Comparison of ENCODE assay signal across 22 cellular contexts in genomic region chr9:88090151-88090581, GRCh38. TPM values are rescaled to one million over a fixed set of nuclear protein-coding genes. Genes with fewer than 3 reads are reported as not detected.
DNase-seq lines count a peak whose midpoint lies in the region; ATAC-seq, FAIRE-seq and TF ChIP-seq lines count a peak whose summit lies in the region.
"Had no signal": no experiment of that assay in that cellular context is flagged by ENCODE, and none has a peak within 500 bp of the region (broad histone marks: within the 10 kb centered on the region; RNA-seq: fewer than 3 reads in every experiment).

No MANE protein-coding gene starts in this region.

- no peak for FAIRE-seq in kidney (lab: Jason Lieb, UNC)
- FAIRE-seq: keratinocyte had no signal

- H3K4me1 ChIP-seq in body of pancreas (peaks cover 19% of the 10 kb centered on the region), right cardiac atrium (ENCODE audit: control insufficient read depth, insufficient read depth, low read length) (peaks cover 7% of the 10 kb centered on the region), ovary (ENCODE audit: insufficient read depth) (peaks cover 9% of the 10 kb centered on the region), kidney (ENCODE audit: control insufficient read depth in 1 of 2, insufficient read depth in 1 of 2, low read depth in 1 of 2, low read length in 2 of 2) (no peaks in the 10 kb centered on the region), suprapubic skin (no peaks in the 10 kb centered on the region)
- H3K4me1 ChIP-seq: colonic mucosa had no signal

- H3K27me3 ChIP-seq in body of pancreas (no peaks in the 10 kb centered on the region), right cardiac atrium (ENCODE audit: control insufficient read depth, insufficient read depth) (no peaks in the 10 kb centered on the region), ovary (no peaks in the 10 kb centered on the region), suprapubic skin (no peaks in the 10 kb centered on the region)
- H3K27me3 ChIP-seq: colonic mucosa had no signal

- ATAC-seq in body of pancreas (peak; percentile 73), right cardiac atrium (peak; percentile 88 to 90), GM21786 (IDR thresholded peaks at IDR 0.05; ENCODE audit: unreplicated experiment) (no peak), HG03095 (IDR thresholded peaks at IDR 0.05; ENCODE audit: unreplicated experiment) (no peak)
- ATAC-seq: activated T-helper 17 cell treated with anti-CD3 and anti-CD28 coated beads, Interleukin-2, amount 50 U/mL, for 72 hours; T-helper 17 cell; WTC11 had no signal

- no peak for TF ChIP-seq EP300 in ovary (IDR thresholded peaks at IDR 0.05)
- TF ChIP-seq EP300 in suprapubic skin (IDR thresholded peaks at IDR 0.05), result no peak

- intact Hi-C loops in body of pancreas (cut with DNase I), result no loop called here
- intact Hi-C loops in right cardiac atrium (cut with DNase I), result loop anchor here in 1 of 4 donors (10.0 kb wide), 1 partner anchor 485 kb away; no protein-coding TSS in a partner anchor
- intact Hi-C loops in ovary (cut with DNase I), result no loop called here
- intact Hi-C loops in kidney (cut with DNase I), result no loop called here

- no peaks in the 10 kb centered on the region for H3K9me3 ChIP-seq in body of pancreas
- no peaks in the 10 kb centered on the region for H3K9me3 ChIP-seq in right cardiac atrium (ENCODE audit: control insufficient read depth, low read length)
- H3K9me3 ChIP-seq in ovary, result no peaks in the 10 kb centered on the region
- H3K9me3 ChIP-seq in kidney (ENCODE audit: control insufficient read depth in 1 of 2, low read length in 2 of 2), result no peaks in the 10 kb centered on the region
- no peaks in the 10 kb centered on the region for H3K9me3 ChIP-seq in suprapubic skin
- H3K9me3 ChIP-seq: colonic mucosa had no signal

- H3K27ac ChIP-seq in body of pancreas (peak overlapping the region in 1 of 4 donors; percentile 48), right cardiac atrium (ENCODE audit: low read length) (peak overlapping the region; percentile 43), ovary (no peak overlapping the region), kidney (ENCODE audit: low read depth in 2 of 2, low read length in 2 of 2) (no peak overlapping the region), suprapubic skin (no peak overlapping the region)
- H3K27ac ChIP-seq: colonic mucosa had no signal

- H3K36me3 ChIP-seq in body of pancreas (replicated peaks in 1 of 2; ENCODE audit: insufficient read depth in 1 of 2, low read depth in 2 of 2), result no peaks in the 10 kb centered on the region
- H3K36me3 ChIP-seq in ovary, result no peaks in the 10 kb centered on the region
- H3K36me3 ChIP-seq in kidney (ENCODE audit: control insufficient read depth in 1 of 2, insufficient read depth in 2 of 2, low read length in 2 of 2), result no peaks in the 10 kb centered on the region
- H3K36me3 ChIP-seq in suprapubic skin, result no peaks in the 10 kb centered on the region
- H3K36me3 ChIP-seq: colonic mucosa had no signal

- H3K4me3 ChIP-seq in body of pancreas (no peak overlapping the region), right cardiac atrium (ENCODE audit: low read length) (no peak overlapping the region), ovary (no peak overlapping the region), kidney (ENCODE audit: low read length in 2 of 2) (no peak overlapping the region), suprapubic skin (no peak overlapping the region)
- H3K4me3 ChIP-seq: colonic mucosa had no signal

- no peak for TF ChIP-seq CTCF in body of pancreas (IDR thresholded peaks at IDR 0.05)
- no peak for TF ChIP-seq CTCF in ovary (IDR thresholded peaks at IDR 0.05)
- TF ChIP-seq CTCF in kidney (IDR thresholded peaks at IDR 0.05; ENCODE audit: borderline replicate concordance, extremely low read depth, insufficient read depth), result no peak
- TF ChIP-seq CTCF in suprapubic skin (IDR thresholded peaks at IDR 0.05), result no peak

- H3K9ac ChIP-seq in kidney (ENCODE audit: low read length in 2 of 2), result no peak overlapping the region

- 13 to 18% methylated on average over 4 of the region's 4 CpGs for WGBS in body of pancreas, 2 donors
- 27% methylated on average over 4 of the region's 4 CpGs for WGBS in right cardiac atrium
- WGBS in ovary, 3 donors, result 8 to 17% (median 10%) methylated on average over 4 of the region's 4 CpGs
- WGBS in suprapubic skin, result 70% methylated on average over 4 of the region's 4 CpGs

- no peak for TF ChIP-seq POLR2A in body of pancreas (IDR thresholded peaks at IDR 0.05)
- no peak for TF ChIP-seq POLR2A in ovary (IDR thresholded peaks at IDR 0.05)
- TF ChIP-seq POLR2A in suprapubic skin (IDR thresholded peaks at IDR 0.05), result no peak

- peak; percentile 77 for DNase-seq in ELF-1 (ENCODE audit: low read depth, low spot score)
- DNase-seq in body of pancreas, result peak in 3 of 4 donors; percentile 30 to 62 (median 43)
- peak; percentile 62 to 81 (median 79) for DNase-seq in right cardiac atrium
- peak; percentile 23 to 69 (median 55) for DNase-seq in ovary
- no peak for DNase-seq in kidney
- no peak for DNase-seq in suprapubic skin (ENCODE audit: low spot score in 2 of 2)
- DNase-seq: colonic mucosa; glutamatergic neuron; NCI-H1417; SIG-M5; stimulated activated CD4-positive, alpha-beta T cell treated with anti-CD3 and anti-CD28 coated beads, Interleukin-12 subunit alpha, Interleukin-12 subunit beta, amount 100 ng/mL, for 4 hours; stimulated activated naive CD4-positive, alpha-beta T cell treated with Interleukin-2 at 50 U/mL for 16 hours; T-helper 17 cell had no signal

RNA-seq across cellular contexts. Expression of gene SPATA31C2, which starts 48.1 kb away (rescaled TPM):
- not detected for total RNA-seq in body of pancreas
- total RNA-seq in right cardiac atrium, result not detected
- not detected for polyA plus RNA-seq in right cardiac atrium
- under 1 TPM in 4 of 7 donors, not detected in 3; 0.05 to 0.34 (median 0.09) TPM for total RNA-seq in ovary
- under 1 TPM in 1 of 2 donors, not detected in 1; 0.01 TPM for polyA plus RNA-seq in ovary
- not detected for total RNA-seq in kidney
- not detected for polyA plus RNA-seq in kidney (ENCODE audit: insufficient read depth, low read depth, low replicate concordance)
- total RNA-seq in suprapubic skin, result not detected
- total RNA-seq: activated T-helper 17 cell treated with anti-CD3 and anti-CD28 coated beads, Interleukin-2, amount 50 U/mL, for 72 hours; colonic mucosa; G401; posterior vena cava; T-helper 17 cell; ureter had no signal
- polyA plus RNA-seq: adipose tissue, keratinocyte had no signal

Comparison
In these comparisons a context has a peak if more than half of its experiments do, and no peak if none do; other contexts are left out.
1. DNase-seq: peak in ELF-1 (single experiment), body of pancreas (3 of 4), right cardiac atrium (3 of 3) and ovary (5 of 5); none in kidney (single experiment) and suprapubic skin (0 of 2).
2. ATAC-seq: peak in body of pancreas (single experiment) and right cardiac atrium (2 of 2); none in GM21786 (single experiment) and HG03095 (single experiment).